ENCODE assay signal across 6 cellular contexts in genomic region chr12:78305808-78306207, GRCh38.
"Had no signal": no experiment of that assay in that cellular context is flagged by ENCODE, and none has a peak within 500 bp of the region (broad histone marks: within the 10 kb centered on the region; RNA-seq: fewer than 3 reads in every experiment).

No MANE protein-coding gene starts in this region.

- H3K27ac ChIP-seq: HL-60 had no signal

- DNase-seq: IMR-90, KBM-7, KG1 had no signal

- ATAC-seq: HepG2, K562 had no signal

- H3K4me3 ChIP-seq: K562 had no signal

- FAIRE-seq: HepG2, K562 had no signal
